Comparison of ENCODE assay signal across 23 cellular contexts in genomic region chr11:28585007-28585406, GRCh38.
DNase-seq lines count a peak whose midpoint lies in the region; ATAC-seq and TF ChIP-seq lines count a peak whose summit lies in the region.
"Had no signal": no experiment of that assay in that cellular context is flagged by ENCODE, and none has a peak within 500 bp of the region (broad histone marks: within the 10 kb centered on the region; RNA-seq: fewer than 3 reads in every experiment).

No MANE protein-coding gene starts in this region.

- peaks cover 8% of the 10 kb centered on the region for H3K4me1 ChIP-seq in RWPE2 (ENCODE audit: insufficient read depth, poor library complexity, severe bottlenecking)
- H3K4me1 ChIP-seq: ascending aorta, left ventricle myocardium inferior, right lobe of liver had no signal

- no peaks in the 10 kb centered on the region for H3K36me3 ChIP-seq in RWPE2 (ENCODE audit: low read depth)
- H3K36me3 ChIP-seq: ascending aorta, left ventricle myocardium inferior, right lobe of liver, SJSA1 had no signal

- TF ChIP-seq CTCF in RWPE2 (IDR thresholded peaks at IDR 0.05; ENCODE audit: poor library complexity, severe bottlenecking): no peak

- ATAC-seq in RWPE2 (ENCODE audit: low read depth): peak; percentile 72
- no peak for ATAC-seq in HG03342 (IDR thresholded peaks at IDR 0.05; ENCODE audit: unreplicated experiment)
- ATAC-seq: activated T-cell treated with anti-CD3 and anti-CD28 coated beads, Interleukin-2, amount 50 U/mL, for 72 hours; natural killer cell treated with Interleukin-12 subunit alpha and Interleukin-12 subunit beta and Interleukin-15 and Interleukin-18, amount 100 ng/mL, for 72 hours; right lobe of liver; T-helper 17 cell had no signal

- DNase-seq in HCEC 1CT: peak; percentile 69
- no peak for DNase-seq in RWPE2 (ENCODE audit: low spot score)
- DNase-seq in fibroblast of peridontal ligament (ENCODE audit: extremely low read depth): peak; percentile 68
- DNase-seq in skeletal muscle cell (ENCODE audit: low read depth): peak; percentile 18
- no peak for DNase-seq in DMS79 treated with DMSO at 0.1 percent for 48 hours (lab: John Stamatoyannopoulos, UW)
- no peak for DNase-seq in iPS-NIHi11 (ENCODE audit: low spot score)
- no peak for DNase-seq in stimulated activated CD4-positive, alpha-beta T cell treated with anti-CD3 and anti-CD28 coated beads, Interleukin-1b, Interleukin-23, amount 100 ng/mL, for 48 hours
- DNase-seq: activated CD4-positive, alpha-beta T cell treated with anti-CD3 and anti-CD28 coated beads for 48 hours; activated T-cell treated with anti-CD3 and anti-CD28 coated beads, Interleukin-2, amount 50 U/mL, for 72 hours; COR-L47; effector CD8-positive, alpha-beta T cell; head of caudate nucleus; KG1; left ventricle myocardium inferior; midbrain; NCI-H1930; NCI-H345; right lobe of liver; T-helper 17 cell had no signal

- H3K27me3 ChIP-seq in RWPE2 (ENCODE audit: insufficient read depth, poor library complexity, severe bottlenecking): no peaks in the 10 kb centered on the region
- H3K27me3 ChIP-seq: ascending aorta, right lobe of liver, SJSA1 had no signal

- H3K27ac ChIP-seq in RWPE2 (ENCODE audit: poor library complexity, severe bottlenecking): no peak overlapping the region
- H3K27ac ChIP-seq: ascending aorta, left ventricle myocardium inferior, right lobe of liver, SJSA1 had no signal

- no peaks in the 10 kb centered on the region for H3K9me3 ChIP-seq in RWPE2 (ENCODE audit: severe bottlenecking)
- H3K9me3 ChIP-seq: ascending aorta, left ventricle myocardium inferior, right lobe of liver, SJSA1 had no signal

- H3K4me3 ChIP-seq in RWPE2 (ENCODE audit: severe bottlenecking): no peak overlapping the region
- H3K4me3 ChIP-seq in skeletal muscle cell (ENCODE audit: low read depth, low read length): no peak overlapping the region
- H3K4me3 ChIP-seq: ascending aorta, left ventricle myocardium inferior, right lobe of liver, SJSA1 had no signal

Comparison
In these comparisons a context has a peak if more than half of its experiments do, and no peak if none do; other contexts are left out.
1. DNase-seq: peak in HCEC 1CT (single experiment), fibroblast of peridontal ligament (single experiment) and skeletal muscle cell (single experiment); none in RWPE2 (single experiment), DMS79 treated with DMSO at 0.1 percent for 48 hours (single experiment), iPS-NIHi11 (single experiment) and stimulated activated CD4-positive, alpha-beta T cell treated with anti-CD3 and anti-CD28 coated beads, Interleukin-1b, Interleukin-23, amount 100 ng/mL, for 48 hours (single experiment).